In the genomic region with DNA sequence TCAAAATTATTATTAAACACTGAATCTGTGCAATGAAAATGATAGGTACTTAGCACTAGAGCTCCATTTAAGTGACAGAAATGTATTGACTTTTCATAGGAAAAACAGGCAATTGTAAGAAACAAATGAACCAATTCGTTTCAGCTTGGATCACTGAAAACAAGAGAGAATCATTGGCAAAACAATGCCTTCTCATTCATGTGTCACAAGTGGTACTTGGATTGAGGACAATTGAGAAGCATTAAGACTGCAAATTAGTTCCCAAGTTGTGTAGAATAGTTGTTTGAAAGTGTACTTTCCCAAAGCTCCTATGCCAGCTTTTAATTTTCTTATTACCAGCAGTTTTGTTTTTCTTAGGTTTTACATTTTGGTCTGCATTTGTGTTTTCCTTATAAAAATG, we compare ENCODE assay signal across 24 cellular contexts.
"Had no signal": no experiment of that assay in that cellular context is flagged by ENCODE, and none has a peak within 500 bp of the region (broad histone marks: within the 10 kb centered on the region; RNA-seq: fewer than 3 reads in every experiment).

No MANE protein-coding gene starts in this region.

- ATAC-seq: activated CD4-positive, CD25-positive, alpha-beta regulatory T cell treated with anti-CD3 and anti-CD28 coated beads, Interleukin-2, amount 50 U/mL, for 24 hours; gastrocnemius medialis; left colon; natural killer cell; sciatic nerve; stimulated activated naive CD8-positive, alpha-beta T cell treated with anti-CD3 and anti-CD28 coated beads, Interleukin-15, Interleukin-2, amounts not matched to agents 100 U/mL and 50 U/mL, for 24 hours had no signal

- DNase-seq: activated CD4-positive, alpha-beta memory T cell treated with anti-CD3 and anti-CD28 coated beads for 36 hours; activated CD4-positive, alpha-beta T cell treated with anti-CD3 and anti-CD28 coated beads for 48 hours; activated CD8-positive, alpha-beta memory T cell treated with anti-CD3 and anti-CD28 coated beads, Interleukin-2, amount 50 U/mL, for 4 hours; activated effector memory CD4-positive, alpha-beta T cell treated with anti-CD3 and anti-CD28 coated beads, Interleukin-2, amount 50 U/mL, for 16 hours; activated naive CD4-positive, alpha-beta T cell treated with anti-CD3 and anti-CD28 coated beads, Interleukin-2, amount 10 ng/mL, durations not matched to agents 7 days and 5 days; activated naive CD8-positive, alpha-beta T cell treated with anti-CD3 and anti-CD28 coated beads, Interleukin-2, amount 10 ng/mL, durations not matched to agents 7 days and 5 days; activated T-cell treated with anti-CD3 and anti-CD28 coated beads, Interleukin-2, amount 50 U/mL, for 1 hour; cerebellar nuclear complex; colonic mucosa; effector memory CD4-positive, alpha-beta T cell; gastrocnemius medialis; left colon; natural killer cell; retina; stimulated activated CD4-positive, alpha-beta T cell treated with anti-CD3 and anti-CD28 coated beads, Interleukin-12 subunit alpha, Interleukin-12 subunit beta, amount 100 ng/mL, for 4 hours; stimulated activated CD4-positive, alpha-beta T cell treated with anti-CD3 and anti-CD28 coated beads, Interleukin-4, amount 100 ng/mL, for 1 hour; stimulated activated naive CD8-positive, alpha-beta T cell treated with anti-CD3 and anti-CD28 coated beads, Interleukin-15, Interleukin-2, amounts not matched to agents 100 U/mL and 50 U/mL, for 24 hours; trophoblast cell; WERI-Rb-1 had no signal

- FAIRE-seq: keratinocyte, TTC549, urothelium cell line had no signal
